Comparison of ENCODE assay signal across 24 cellular contexts in genomic region chr9:105073147-105073546, GRCh38.
"Had no signal": no experiment of that assay in that cellular context is flagged by ENCODE, and none has a peak within 500 bp of the region (broad histone marks: within the 10 kb centered on the region; RNA-seq: fewer than 3 reads in every experiment).

No MANE protein-coding gene starts in this region.

- ATAC-seq: activated T-cell treated with anti-CD3 and anti-CD28 coated beads, Interleukin-2, amount 50 U/mL, for 72 hours; esophagus mucosa; gastrocnemius medialis; heart left ventricle; stimulated activated naive CD8-positive, alpha-beta T cell treated with anti-CD3 and anti-CD28 coated beads, Interleukin-15, Interleukin-2, amounts not matched to agents 100 U/mL and 50 U/mL, for 24 hours had no signal

- H3K27me3 ChIP-seq: gastrocnemius medialis, heart left ventricle, suprapubic skin, transverse colon, uterus had no signal

- H3K9me3 ChIP-seq: gastrocnemius medialis, suprapubic skin, transverse colon, uterus had no signal

- DNase-seq: activated CD4-positive, alpha-beta T cell treated with anti-CD3 and anti-CD28 coated beads, Interleukin-2, amount 50 U/mL, for 1 hour; activated CD4-positive, CD25-positive, alpha-beta regulatory T cell treated with anti-CD3 and anti-CD28 coated beads, Interleukin-2, amount 50 U/mL, for 72 hours; activated CD8-positive, alpha-beta memory T cell treated with anti-CD3 and anti-CD28 coated beads for 24 hours; activated CD8-positive, alpha-beta memory T cell treated with anti-CD3 and anti-CD28 coated beads, Interleukin-2, amount 50 U/mL, for 48 hours; activated gamma-delta T cell; activated T-cell treated with anti-CD3 and anti-CD28 coated beads, Interleukin-2, amount 50 U/mL, for 72 hours; cerebellar nuclear complex; cortex of kidney; effector CD4-positive, alpha-beta T cell; gastrocnemius medialis; heart left ventricle; kidney glomerular epithelial cell; left ventricle myocardium inferior; mammary epithelial cell; occipital lobe; stimulated activated CD4-positive, alpha-beta T cell treated with anti-CD3 and anti-CD28 coated beads, Interleukin-2, amount 100 ng/mL, for 24 hours; stimulated activated naive CD8-positive, alpha-beta T cell treated with anti-CD3 and anti-CD28 coated beads, Interleukin-15, Interleukin-2, amounts not matched to agents 100 U/mL and 50 U/mL, for 24 hours; T-helper 2 cell; transverse colon; uterus had no signal

- H3K36me3 ChIP-seq: gastrocnemius medialis, heart left ventricle, left ventricle myocardium inferior, suprapubic skin, transverse colon, uterus had no signal

- H3K4me3 ChIP-seq: gastrocnemius medialis, heart left ventricle, left ventricle myocardium inferior, suprapubic skin, transverse colon, uterus had no signal

- FAIRE-seq: bronchial epithelial cell had no signal

- H3K4me1 ChIP-seq: gastrocnemius medialis, heart left ventricle, left ventricle myocardium inferior, suprapubic skin, uterus had no signal

- H3K27ac ChIP-seq: gastrocnemius medialis, heart left ventricle, left ventricle myocardium inferior, suprapubic skin, transverse colon, uterus, VCaP had no signal
